ENCODE assay signal across 18 cellular contexts in genomic region chr3:27317096-27317495, GRCh38. TPM values are rescaled to one million over a fixed set of nuclear protein-coding genes. Genes with fewer than 3 reads are reported as not detected.
DNase-seq lines count a peak whose midpoint lies in the region; ATAC-seq and TF ChIP-seq lines count a peak whose summit lies in the region.
"Had no signal": no experiment of that assay in that cellular context is flagged by ENCODE, and none has a peak within 500 bp of the region (broad histone marks: within the 10 kb centered on the region; RNA-seq: fewer than 3 reads in every experiment).

No MANE protein-coding gene starts in this region.

- no peak for TF ChIP-seq CTCF in progenitor cell of endocrine pancreas (IDR thresholded peaks at IDR 0.05; ENCODE audit: unreplicated experiment)
- no peak for TF ChIP-seq CTCF in left lung (IDR thresholded peaks at IDR 0.05)

- H3K27me3 ChIP-seq in left lung, result no peaks in the 10 kb centered on the region

- H3K4me3 ChIP-seq in left lung, result no peak overlapping the region
- H3K4me3 ChIP-seq: K562, SK-N-MC had no signal

- H3K36me3 Mint-ChIP-seq in activated CD4-positive, alpha-beta T cell treated with anti-CD3 and anti-CD28 coated beads, Interleukin-2, amount 10 ng/mL, durations not matched to agents 24 days and 14 days (ENCODE audit: low read depth), result no peaks in the 10 kb centered on the region
- H3K36me3 Mint-ChIP-seq in progenitor cell of endocrine pancreas (ENCODE audit: insufficient read depth), result no peaks in the 10 kb centered on the region

- no peaks in the 10 kb centered on the region for H3K36me3 ChIP-seq in left lung

- intact Hi-C loops in activated CD4-positive, alpha-beta T cell treated with anti-CD3 and anti-CD28 coated beads, Interleukin-2, amount 10 ng/mL, durations not matched to agents 24 days and 14 days (cut with micrococcal nuclease), result loop anchor here (10.0 kb wide), 1 partner anchor 1008 kb away; no protein-coding TSS in a partner anchor
- intact Hi-C loops in left colon (cut with DNase I, micrococcal nuclease), result loop anchor here in 1 of 2 donors (10.0 kb wide), 2 partner anchors 148 to 368 kb away; no protein-coding TSS in a partner anchor
- intact Hi-C loops in left lung (cut with DNase I), result loop anchor here in 1 of 2 donors (10.0 kb wide), 2 partner anchors 148 to 368 kb away; no protein-coding TSS in a partner anchor

- DNase-seq in activated CD4-positive, alpha-beta T cell treated with anti-CD3 and anti-CD28 coated beads, Interleukin-2, amount 10 ng/mL, durations not matched to agents 24 days and 14 days, result peak; percentile 43
- DNase-seq in activated CD4-positive, alpha-beta T cell treated with anti-CD3 and anti-CD28 coated beads, Interleukin-2, amount 50 U/mL, for 1 hour, result no peak
- DNase-seq in left colon, result no peak
- DNase-seq in progenitor cell of endocrine pancreas (ENCODE audit: low spot score, unreplicated experiment), result no peak
- DNase-seq in activated T-cell treated with anti-CD3 and anti-CD28 coated beads for 4 hours, result no peak
- no peak for DNase-seq in activated naive CD4-positive, alpha-beta T cell treated with anti-CD3 and anti-CD28 coated beads, Interleukin-2, amount 50 U/mL, for 16 hours
- DNase-seq in left lung, result no peak
- no peak for DNase-seq in NCI-H1436 (lab: John Stamatoyannopoulos, UW)
- DNase-seq: CD4-positive, alpha-beta T cell; NCI-H1105; NCI-H1694; NCI-H510A; NCI-H748 treated with DMSO at 0.1 percent for 48 hours; NK-92 treated with Interleukin-12 subunit alpha and Interleukin-12 subunit beta, amount 100 ng/mL, for 24 hours had no signal

- H3K4me3 Mint-ChIP-seq in activated CD4-positive, alpha-beta T cell treated with anti-CD3 and anti-CD28 coated beads, Interleukin-2, amount 10 ng/mL, durations not matched to agents 24 days and 14 days, result no peak overlapping the region
- no peak overlapping the region for H3K4me3 Mint-ChIP-seq in progenitor cell of endocrine pancreas (ENCODE audit: low read depth)
- H3K4me3 Mint-ChIP-seq: CD4-positive, alpha-beta T cell had no signal

- no peaks in the 10 kb centered on the region for H3K4me1 ChIP-seq in left lung

- H3K27ac Mint-ChIP-seq in activated CD4-positive, alpha-beta T cell treated with anti-CD3 and anti-CD28 coated beads, Interleukin-2, amount 10 ng/mL, durations not matched to agents 24 days and 14 days, result no peak overlapping the region
- H3K27ac Mint-ChIP-seq in progenitor cell of endocrine pancreas, result peak overlapping the region; percentile 80
- H3K27ac Mint-ChIP-seq: CD4-positive, alpha-beta T cell had no signal

- peak; percentile 67 for ATAC-seq in left colon
- ATAC-seq in left lung, result no peak
- ATAC-seq: K562, Right ventricle myocardium inferior had no signal

- peaks cover 2% of the 10 kb centered on the region for H3K27me3 Mint-ChIP-seq in activated CD4-positive, alpha-beta T cell treated with anti-CD3 and anti-CD28 coated beads, Interleukin-2, amount 10 ng/mL, durations not matched to agents 24 days and 14 days
- no peaks in the 10 kb centered on the region for H3K27me3 Mint-ChIP-seq in progenitor cell of endocrine pancreas

- H3K9me3 Mint-ChIP-seq in activated CD4-positive, alpha-beta T cell treated with anti-CD3 and anti-CD28 coated beads, Interleukin-2, amount 10 ng/mL, durations not matched to agents 24 days and 14 days, result no peaks in the 10 kb centered on the region
- H3K9me3 Mint-ChIP-seq in progenitor cell of endocrine pancreas (ENCODE audit: low read depth), result no peaks in the 10 kb centered on the region
- H3K9me3 Mint-ChIP-seq: CD4-positive, alpha-beta T cell had no signal

- H3K27ac ChIP-seq in left lung, result no peak overlapping the region
- H3K27ac ChIP-seq: 22Rv1, SK-N-MC had no signal

- H3K4me1 Mint-ChIP-seq in activated CD4-positive, alpha-beta T cell treated with anti-CD3 and anti-CD28 coated beads, Interleukin-2, amount 10 ng/mL, durations not matched to agents 24 days and 14 days, result no peaks in the 10 kb centered on the region
- H3K4me1 Mint-ChIP-seq in progenitor cell of endocrine pancreas (ENCODE audit: low read depth), result peaks cover 12% of the 10 kb centered on the region

- no peaks in the 10 kb centered on the region for H3K9me3 ChIP-seq in left lung

RNA-seq across cellular contexts. Expression of gene NEK10, which starts 52.1 kb away (rescaled TPM):
- total RNA-seq in activated CD4-positive, alpha-beta T cell treated with anti-CD3 and anti-CD28 coated beads, Interleukin-2, amount 10 ng/mL, durations not matched to agents 24 days and 14 days, result 0.26 and 0.28 TPM in 2 replicates
- under 1 TPM; 0.73 to 0.98 TPM for total RNA-seq in left colon
- 2.3 and 3.3 TPM in 2 replicates for total RNA-seq in progenitor cell of endocrine pancreas
- total RNA-seq in left lung, result 1 to 10 TPM; 1.5 to 4.2 TPM
